ENCODE assay signal across 1 cellular context in the genomic region with DNA sequence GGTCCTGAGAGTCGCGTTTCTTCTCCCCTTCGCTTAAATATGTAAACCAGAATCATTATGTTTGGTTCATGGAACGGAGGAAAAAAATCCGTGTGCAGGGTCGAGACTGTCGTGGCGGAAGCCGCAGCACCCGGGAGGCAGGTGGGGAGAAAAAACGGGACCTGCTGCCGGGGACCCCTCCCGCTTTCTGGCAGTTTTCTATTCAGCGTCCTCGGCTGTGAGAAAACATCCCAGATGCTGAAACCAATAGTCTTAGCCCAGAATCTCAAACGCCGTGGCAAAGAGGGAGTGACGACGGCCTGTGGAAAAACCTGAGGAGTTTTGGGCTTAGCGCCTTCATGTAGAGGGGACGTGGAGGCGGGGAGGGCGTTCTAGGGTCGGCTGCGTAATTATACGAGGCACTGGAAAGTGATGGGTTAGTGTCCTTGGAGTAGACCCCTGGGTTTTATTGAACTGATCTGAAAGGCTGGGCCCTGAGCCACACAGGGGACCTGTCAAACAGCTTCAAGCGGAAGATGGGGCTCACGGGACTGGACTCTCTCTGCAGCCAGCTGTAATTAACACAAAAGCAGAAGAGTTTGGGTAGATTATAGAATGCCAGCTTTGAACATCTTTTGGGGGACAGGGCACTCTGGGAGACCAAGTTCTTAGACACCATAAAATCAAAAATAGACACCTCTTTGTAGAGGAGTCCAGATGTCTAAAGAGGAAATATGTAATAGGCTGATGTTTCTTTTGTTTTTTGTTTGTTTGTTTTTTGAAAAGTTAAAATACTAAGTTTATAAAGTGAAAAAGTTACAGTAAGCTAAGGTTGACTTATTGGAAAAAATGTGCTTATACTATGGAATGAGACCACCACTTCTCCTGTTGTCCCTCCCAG.
TF ChIP-seq lines count a peak whose summit lies in the region.

No MANE protein-coding gene starts in this region.

TF ChIP-seq in GM12878, 131 proteins besides CTCF, POLR2A, EP300 and RAD21 (continued from another document):
- no peak for TF ChIP-seq BCLAF1 (IDR thresholded peaks at IDR 0.05)
- TF ChIP-seq CEBPB (IDR thresholded peaks at IDR 0.05; ENCODE audit: borderline replicate concordance in 1 of 2, low read depth in 2 of 2, low read length in 2 of 2), result no peak
- no peak for TF ChIP-seq HCFC1 (IDR thresholded peaks at IDR 0.05; ENCODE audit: low read length)
